27 cellular contexts compared by ENCODE assay signal in the genomic region with DNA sequence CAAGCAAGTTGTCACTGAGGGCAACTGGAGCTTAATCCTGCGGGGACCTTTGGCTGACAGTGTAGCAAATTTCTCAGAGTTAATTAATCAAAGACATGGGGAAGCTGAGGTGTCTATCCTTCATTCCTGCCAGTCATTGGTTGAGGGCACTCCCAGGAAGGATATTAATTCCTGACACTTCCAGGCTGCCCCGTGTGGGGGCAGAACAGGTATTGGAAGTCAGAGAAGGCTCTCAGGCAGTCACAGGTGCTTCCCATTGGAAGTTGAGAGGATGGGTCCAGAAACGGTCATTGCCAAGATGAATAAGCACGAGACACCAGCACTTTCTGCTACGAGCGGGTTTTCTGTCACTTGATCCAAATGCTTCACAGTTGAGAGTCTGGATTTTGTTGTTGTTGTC. TPM values are rescaled to one million over a fixed set of nuclear protein-coding genes. Genes with fewer than 3 reads are reported as not detected.
"Had no signal": no experiment of that assay in that cellular context is flagged by ENCODE, and none has a peak within 500 bp of the region (broad histone marks: within the 10 kb centered on the region; RNA-seq: fewer than 3 reads in every experiment).

No MANE protein-coding gene starts in this region.

- H3K36me3 ChIP-seq: esophagus squamous epithelium, gastroesophageal sphincter, left ventricle myocardium inferior, lower lobe of right lung, right lobe of liver, tibial nerve, upper lobe of right lung, vagina had no signal

- ATAC-seq: effector memory CD8-positive, alpha-beta T cell; gastroesophageal sphincter; lower lobe of right lung; psoas muscle; right lobe of liver; stimulated activated naive B cell treated with anti-CD40 and anti-IgM and Interleukin-4, amounts not matched to agents 10 μg/mL and 1 μg/mL and 100 μg/mL, for 72 hours; stimulated activated naive CD8-positive, alpha-beta T cell treated with anti-CD3 and anti-CD28 coated beads, Interleukin-15, amount 100 ng/mL, for 72 hours; upper lobe of right lung had no signal

- DNase-seq: effector memory CD8-positive, alpha-beta T cell; esophagus squamous epithelium; foreskin fibroblast; glutamatergic neuron; islet precursor cell; left ventricle myocardium inferior; lower lobe of right lung; midbrain; naive B cell; psoas muscle; retina; right lobe of liver; stimulated activated CD4-positive, alpha-beta T cell treated with anti-CD3 and anti-CD28 coated beads, Interleukin-15, amount 100 ng/mL, for 24 hours; stimulated activated CD4-positive, alpha-beta T cell treated with anti-CD3 and anti-CD28 coated beads, Interleukin-1b, Interleukin-23, amount 100 ng/mL, for 48 hours; stimulated activated CD4-positive, alpha-beta T cell treated with anti-CD3 and anti-CD28 coated beads, Interleukin-4, amount 100 ng/mL, for 24 hours; stimulated activated naive B cell treated with anti-CD40 and anti-IgM and Interleukin-4, amounts not matched to agents 10 μg/mL and 1 μg/mL and 100 μg/mL, for 72 hours; stimulated activated naive CD8-positive, alpha-beta T cell treated with anti-CD3 and anti-CD28 coated beads, Interleukin-15, amount 100 ng/mL, for 72 hours; testis; upper lobe of right lung had no signal

- H3K4me1 Mint-ChIP-seq: memory B cell had no signal

- H3K36me3 Mint-ChIP-seq: memory B cell had no signal

- H3K9me3 Mint-ChIP-seq: effector memory CD8-positive, alpha-beta T cell had no signal

- H3K4me1 ChIP-seq: esophagus squamous epithelium, gastroesophageal sphincter, lower lobe of right lung, parathyroid adenoma, psoas muscle, right lobe of liver, testis, tibial nerve, upper lobe of right lung, vagina had no signal

- H3K4me3 ChIP-seq: esophagus squamous epithelium, gastroesophageal sphincter, left ventricle myocardium inferior, lower lobe of right lung, psoas muscle, right lobe of liver, testis, tibial nerve, upper lobe of right lung, vagina had no signal

- H2AFZ ChIP-seq: parathyroid adenoma had no signal

- H3K4me3 Mint-ChIP-seq: dendritic cell treated with granulocyte-macrophage colony-stimulating factor and Interleukin-4, amounts not matched to agents 40 ng/mL and 50 ng/mL, for 4 days; effector memory CD8-positive, alpha-beta T cell; memory B cell; naive B cell; nephron; stimulated activated naive B cell treated with anti-CD40 and anti-IgM and Interleukin-4, amounts not matched to agents 10 μg/mL and 1 μg/mL and 100 μg/mL, for 72 hours; stimulated activated naive CD8-positive, alpha-beta T cell treated with anti-CD3 and anti-CD28 coated beads, Interleukin-15, amount 100 ng/mL, for 72 hours had no signal

- H3K27me3 Mint-ChIP-seq: dendritic cell treated with granulocyte-macrophage colony-stimulating factor and Interleukin-4, amounts not matched to agents 40 ng/mL and 50 ng/mL, for 4 days; effector memory CD8-positive, alpha-beta T cell; naive B cell; stimulated activated naive B cell treated with anti-CD40 and anti-IgM and Interleukin-4, amounts not matched to agents 10 μg/mL and 1 μg/mL and 100 μg/mL, for 72 hours; stimulated activated naive CD8-positive, alpha-beta T cell treated with anti-CD3 and anti-CD28 coated beads, Interleukin-15, amount 100 ng/mL, for 72 hours had no signal

- H3K79me2 ChIP-seq: parathyroid adenoma had no signal

- H3K27me3 ChIP-seq: esophagus squamous epithelium, gastroesophageal sphincter, right lobe of liver, testis, tibial nerve, upper lobe of right lung, vagina had no signal

- H3K9me3 ChIP-seq: esophagus squamous epithelium, gastroesophageal sphincter, lower lobe of right lung, psoas muscle, right lobe of liver, testis, upper lobe of right lung, vagina had no signal

- H3K27ac Mint-ChIP-seq: dendritic cell treated with granulocyte-macrophage colony-stimulating factor and Interleukin-4, amounts not matched to agents 40 ng/mL and 50 ng/mL, for 4 days; effector memory CD8-positive, alpha-beta T cell; memory B cell; nephron; stimulated activated naive B cell treated with anti-CD40 and anti-IgM and Interleukin-4, amounts not matched to agents 10 μg/mL and 1 μg/mL and 100 μg/mL, for 72 hours; stimulated activated naive CD8-positive, alpha-beta T cell treated with anti-CD3 and anti-CD28 coated beads, Interleukin-15, amount 100 ng/mL, for 72 hours had no signal

- H3K9ac ChIP-seq: parathyroid adenoma had no signal

- H3K27ac ChIP-seq: esophagus squamous epithelium, gastroesophageal sphincter, left ventricle myocardium inferior, lower lobe of right lung, parathyroid adenoma, psoas muscle, right lobe of liver, testis, tibial nerve, upper lobe of right lung, vagina had no signal

RNA-seq across cellular contexts. Expression of a gene that starts 29.1 kb away (rescaled TPM):
- total RNA-seq: epithelial cell of proximal tubule had no signal
